Comparison of ENCODE assay signal across 19 cellular contexts in genomic region chr14:71394386-71394785, GRCh38.
DNase-seq lines count a peak whose midpoint lies in the region; ATAC-seq and TF ChIP-seq lines count a peak whose summit lies in the region.
"Had no signal": no experiment of that assay in that cellular context is flagged by ENCODE, and none has a peak within 500 bp of the region (broad histone marks: within the 10 kb centered on the region; RNA-seq: fewer than 3 reads in every experiment).

No MANE protein-coding gene starts in this region.

- no peak overlapping the region for H3K4me3 Mint-ChIP-seq in stimulated activated effector memory CD8-positive, alpha-beta T cell treated with anti-CD3 and anti-CD28 coated beads, Interleukin-12 subunit alpha, Interleukin-12 subunit beta, amount 100 ng/mL, for 72 hours
- H3K4me3 Mint-ChIP-seq: H9 had no signal

- H3K4me1 Mint-ChIP-seq in stimulated activated effector memory CD8-positive, alpha-beta T cell treated with anti-CD3 and anti-CD28 coated beads, Interleukin-12 subunit alpha, Interleukin-12 subunit beta, amount 100 ng/mL, for 72 hours = peaks cover 49% of the 10 kb centered on the region

- H3K27ac ChIP-seq in GM23248 (peak overlapping the region; percentile 44; the same call in 1 of the 2 replicates), PC-3 (ENCODE audit: low read length) (no peak overlapping the region)
- H3K27ac ChIP-seq: C4-2B had no signal

- H3K27ac Mint-ChIP-seq in stimulated activated effector memory CD8-positive, alpha-beta T cell treated with anti-CD3 and anti-CD28 coated beads, Interleukin-12 subunit alpha, Interleukin-12 subunit beta, amount 100 ng/mL, for 72 hours = peak overlapping the region; percentile 71
- H3K27ac Mint-ChIP-seq: H9 had no signal

- no peak for TF ChIP-seq CTCF in PC-3 (conservative IDR thresholded peaks at IDR 0.05; ENCODE audit: low read depth, low read length)

- H3K9me2 ChIP-seq in GM23248 (ENCODE audit: insufficient read depth) (no peaks in the 10 kb centered on the region), PC-3 (replicated peaks; ENCODE audit: low read length) (no peaks in the 10 kb centered on the region)
- H3K9me2 ChIP-seq: SK-N-SH had no signal

- H3K79me2 ChIP-seq in GM23248 (ENCODE audit: insufficient read depth) (peaks cover 100% of the 10 kb centered on the region), PC-3 (ENCODE audit: low read length) (peaks cover 91% of the 10 kb centered on the region)

- intact Hi-C loops in PC-3 (cut with micrococcal nuclease) = no loop called here

- H3K4me3 ChIP-seq in GM23248 (no peak overlapping the region), PC-3 (ENCODE audit: low read length) (no peak overlapping the region)
- H3K4me3 ChIP-seq: K562 had no signal

- H3K27me3 ChIP-seq in GM23248 (replicated peaks; ENCODE audit: insufficient read depth) (no peaks in the 10 kb centered on the region), PC-3 (ENCODE audit: low read length) (no peaks in the 10 kb centered on the region)

- POLR2A ChIA-PET in PC-3 (lab: Charles Lee; ENCODE audit: unreplicated experiment) = interaction anchor here (0.6 kb wide), 1 partner anchor 362 kb away, joined by 6 read pairs; no protein-coding TSS in a partner anchor

- no peaks in the 10 kb centered on the region for H3K9me3 Mint-ChIP-seq in stimulated activated effector memory CD8-positive, alpha-beta T cell treated with anti-CD3 and anti-CD28 coated beads, Interleukin-12 subunit alpha, Interleukin-12 subunit beta, amount 100 ng/mL, for 72 hours
- H3K9me3 Mint-ChIP-seq: H9 had no signal

- CTCF ChIA-PET in PC-3 (lab: Charles Lee) = no interaction called here

- H3K9ac ChIP-seq in GM23248 = peak overlapping the region; percentile 7; the same call in 1 of the 2 replicates
- H3K9ac ChIP-seq in PC-3 (ENCODE audit: low read length) = no peak overlapping the region
- H3K9ac ChIP-seq: SK-N-SH had no signal

- WGBS in GM23248 (ENCODE audit: low coverage in 1 of 2, low lambda C conversion rate in 2 of 2, missing lambda C conversion rate in 2 of 2), 2 experiments = 49 to 55% methylated on average over 2 of the region's 2 CpGs

- no TSS peak for BruUV-seq in PC-3 (replicated peaks; lab: Mats Ljungman, UMichigan)

- H2AFZ ChIP-seq in GM23248 (no peak overlapping the region), PC-3 (ENCODE audit: low read length) (no peak overlapping the region)

- DNase-seq in GM23248 (no peak), PC-3 (no peak), iris pigment epithelial cell (ENCODE audit: low read depth) (peak; percentile 46), activated gamma-delta T cell treated with Interleukin-2 at 50 U/mL for 16 hours (no peak)
- no peak for DNase-seq in stimulated activated effector memory CD8-positive, alpha-beta T cell treated with anti-CD3 and anti-CD28 coated beads, Interleukin-12 subunit alpha, Interleukin-12 subunit beta, amount 100 ng/mL, for 72 hours (ENCODE audit: low spot score in 2 of 2)
- DNase-seq: DMS79; H9; NCI-H1105 treated with DMSO at 0.1 percent for 48 hours; NCI-H1694 treated with DMSO at 0.1 percent for 48 hours; NCI-H2107; NCI-H510A; NCI-H748 treated with DMSO at 0.1 percent for 48 hours; NK-92 treated with Interleukin-12 subunit alpha and Interleukin-12 subunit beta, amount 100 ng/mL, for 24 hours; SK-N-SH had no signal

- ATAC-seq in PC-3 (peak; percentile 85), GM19395 (IDR thresholded peaks at IDR 0.05; ENCODE audit: unreplicated experiment) (no peak), GM18517 (IDR thresholded peaks at IDR 0.05; ENCODE audit: unreplicated experiment) (no peak)
- no peak for ATAC-seq in stimulated activated effector memory CD8-positive, alpha-beta T cell treated with anti-CD3 and anti-CD28 coated beads, Interleukin-12 subunit alpha, Interleukin-12 subunit beta, amount 100 ng/mL, for 72 hours
- ATAC-seq: K562, Right ventricle myocardium inferior had no signal

- H3F3A ChIP-seq in GM23248 (ENCODE audit: insufficient read depth) = peaks cover 6% of the 10 kb centered on the region; the same call in 1 of the 2 replicates
- H3F3A ChIP-seq in PC-3 (ENCODE audit: low read length, unreplicated experiment) = no peaks in the 10 kb centered on the region

- H3K9me3 ChIP-seq in GM23248 (ENCODE audit: low read depth) (no peaks in the 10 kb centered on the region), PC-3 (ENCODE audit: low read length) (no peaks in the 10 kb centered on the region)
- H3K9me3 ChIP-seq: SK-N-SH had no signal

- no peaks in the 10 kb centered on the region; the same call in 1 of the 2 replicates for H4K20me1 ChIP-seq in GM23248 (ENCODE audit: insufficient read depth)
- 0 out of 2 replicates have a peak, but pooled peaks cover 7% of the 10 kb centered on the region for H4K20me1 ChIP-seq in PC-3 (ENCODE audit: low read length)

- no peak overlapping the region for H3K4me2 ChIP-seq in GM23248 (ENCODE audit: unreplicated experiment)
- no peak overlapping the region for H3K4me2 ChIP-seq in PC-3 (ENCODE audit: low read length)
- H3K4me2 ChIP-seq: SK-N-SH had no signal

- H3K4me1 ChIP-seq in GM23248 (ENCODE audit: insufficient read depth) (peaks cover 12% of the 10 kb centered on the region), PC-3 (ENCODE audit: insufficient read depth, low read length) (peaks cover 10% of the 10 kb centered on the region; the same call in 1 of the 2 replicates)

- in situ Hi-C loops in GM23248 (cut with MboI) = no loop called here

- no peaks in the 10 kb centered on the region for H3K36me3 ChIP-seq in GM23248 (ENCODE audit: low read depth)
- H3K36me3 ChIP-seq in PC-3 (ENCODE audit: low read depth, low read length) = no peaks in the 10 kb centered on the region

- H3K36me3 Mint-ChIP-seq in stimulated activated effector memory CD8-positive, alpha-beta T cell treated with anti-CD3 and anti-CD28 coated beads, Interleukin-12 subunit alpha, Interleukin-12 subunit beta, amount 100 ng/mL, for 72 hours = peaks cover 4% of the 10 kb centered on the region
